16 cellular contexts compared by ENCODE assay signal in the genomic region with DNA sequence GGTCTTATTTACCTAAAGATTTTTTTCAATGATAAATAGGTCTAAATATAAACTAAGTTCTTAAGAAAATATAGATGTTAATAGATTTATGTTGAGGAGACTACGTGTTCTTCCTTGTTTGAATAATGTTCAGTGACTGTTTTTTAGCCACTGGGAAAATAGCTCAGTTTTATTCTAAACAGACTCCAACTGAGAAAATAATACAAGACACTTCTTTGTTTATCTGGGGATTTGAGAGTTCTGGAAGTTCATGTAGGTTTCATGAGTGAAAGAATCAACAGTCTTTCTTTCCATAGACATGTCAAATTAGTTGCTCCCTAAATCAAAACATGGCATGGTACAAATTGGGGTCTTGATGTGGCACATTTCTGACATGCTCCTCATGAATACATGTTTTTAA.
"Had no signal": no experiment of that assay in that cellular context is flagged by ENCODE, and none has a peak within 500 bp of the region (broad histone marks: within the 10 kb centered on the region; RNA-seq: fewer than 3 reads in every experiment).

No MANE protein-coding gene starts in this region.

- H3K4me1 Mint-ChIP-seq: T-cell had no signal

- H3K27me3 Mint-ChIP-seq: activated CD8-positive, alpha-beta T cell treated with anti-CD3 and anti-CD28 coated beads for 36 hours had no signal

- ATAC-seq: activated CD8-positive, alpha-beta T cell treated with anti-CD3 and anti-CD28 coated beads for 36 hours; gastrocnemius medialis; lower lobe of right lung; stimulated activated naive CD8-positive, alpha-beta T cell treated with anti-CD3 and anti-CD28 coated beads, Interleukin-15, amount 100 ng/mL, for 72 hours; T-cell had no signal

- H3K27me3 ChIP-seq: cardiac muscle cell, colonic mucosa, gastrocnemius medialis, testis, vagina had no signal

- H3K27ac ChIP-seq: cardiac muscle cell, colonic mucosa, gastrocnemius medialis, lower lobe of right lung, testis, vagina, WERI-Rb-1 had no signal

- H3K27ac Mint-ChIP-seq: activated CD8-positive, alpha-beta T cell treated with anti-CD3 and anti-CD28 coated beads for 36 hours; activated T-helper 1 cell treated with anti-CD3 and anti-CD28 coated beads, Interleukin-12 subunit alpha, Interleukin-12 subunit beta, Interleukin-2, Interleukin-4 antibody, amounts not matched to agents 30 ng/mL and 10 ng/mL and 1 ng/mL, durations not matched to agents 14 hours and 24 hours and 36 hours; naive B cell; stimulated activated naive CD8-positive, alpha-beta T cell treated with anti-CD3 and anti-CD28 coated beads, Interleukin-15, amount 100 ng/mL, for 72 hours; T-cell had no signal

- H3K4me3 Mint-ChIP-seq: activated CD8-positive, alpha-beta T cell treated with anti-CD3 and anti-CD28 coated beads for 36 hours; activated T-helper 1 cell treated with anti-CD3 and anti-CD28 coated beads, Interleukin-12 subunit alpha, Interleukin-12 subunit beta, Interleukin-2, Interleukin-4 antibody, amounts not matched to agents 30 ng/mL and 10 ng/mL and 1 ng/mL, durations not matched to agents 14 hours and 24 hours and 36 hours; naive B cell; stimulated activated naive CD8-positive, alpha-beta T cell treated with anti-CD3 and anti-CD28 coated beads, Interleukin-15, amount 100 ng/mL, for 72 hours; T-cell had no signal

- H3K9me3 ChIP-seq: colonic mucosa, gastrocnemius medialis, lower lobe of right lung, testis, vagina had no signal

- FAIRE-seq: astrocyte had no signal

- H3K36me3 Mint-ChIP-seq: naive B cell, T-cell had no signal

- H3K36me3 ChIP-seq: cardiac muscle cell, colonic mucosa, gastrocnemius medialis, lower lobe of right lung, vagina, WERI-Rb-1 had no signal

- H3K4me3 ChIP-seq: cardiac muscle cell, colonic mucosa, gastrocnemius medialis, lower lobe of right lung, testis, vagina had no signal

- DNase-seq: activated CD4-positive, alpha-beta T cell treated with anti-CD3 and anti-CD28 coated beads for 4 hours; activated CD8-positive, alpha-beta T cell treated with anti-CD3 and anti-CD28 coated beads for 36 hours; activated naive CD4-positive, alpha-beta T cell; colonic mucosa; gastrocnemius medialis; lower lobe of right lung; naive B cell; stimulated activated CD4-positive, alpha-beta T cell treated with anti-CD3 and anti-CD28 coated beads, Interleukin-4, amount 100 ng/mL, for 24 hours; stimulated activated naive CD8-positive, alpha-beta T cell treated with anti-CD3 and anti-CD28 coated beads, Interleukin-15, amount 100 ng/mL, for 72 hours; T-cell; testis; WERI-Rb-1 had no signal

- H3K4me1 ChIP-seq: colonic mucosa, vagina had no signal

- H3K9me3 Mint-ChIP-seq: activated CD8-positive, alpha-beta T cell treated with anti-CD3 and anti-CD28 coated beads for 36 hours; activated T-helper 1 cell treated with anti-CD3 and anti-CD28 coated beads, Interleukin-12 subunit alpha, Interleukin-12 subunit beta, Interleukin-2, Interleukin-4 antibody, amounts not matched to agents 30 ng/mL and 10 ng/mL and 1 ng/mL, durations not matched to agents 14 hours and 24 hours and 36 hours; naive B cell; stimulated activated naive CD8-positive, alpha-beta T cell treated with anti-CD3 and anti-CD28 coated beads, Interleukin-15, amount 100 ng/mL, for 72 hours; T-cell had no signal
